In genomic region chr12:111410229-111411186, GRCh38 we compare ENCODE assay signal across 9 cellular contexts. TPM values are rescaled to one million over a fixed set of nuclear protein-coding genes. Genes with fewer than 3 reads are reported as not detected.
DNase-seq lines count a peak whose midpoint lies in the region; ATAC-seq, FAIRE-seq and TF ChIP-seq lines count a peak whose summit lies in the region.
"Had no signal": no experiment of that assay in that cellular context is flagged by ENCODE, and none has a peak within 500 bp of the region (broad histone marks: within the 10 kb centered on the region; RNA-seq: fewer than 3 reads in every experiment).

No MANE protein-coding gene starts in this region.

- H3K27me3 ChIP-seq in HUES6 (ENCODE audit: control insufficient read depth, insufficient read depth, low read length) (no peaks in the 10 kb centered on the region), brain microvascular endothelial cell (replicated peaks) (no peaks in the 10 kb centered on the region), muscle layer of duodenum (ENCODE audit: low read depth, low read length) (no peaks in the 10 kb centered on the region), Caco-2 (replicated peaks; ENCODE audit: control insufficient read depth, insufficient read depth, low read length) (no peaks in the 10 kb centered on the region)

- H3K4me3 ChIP-seq in A549 (no peak overlapping the region), HUES6 (ENCODE audit: low read depth, low read length) (no peak overlapping the region), brain microvascular endothelial cell (ENCODE audit: low read depth, low read length) (peak overlapping the region; percentile 32), muscle layer of duodenum (ENCODE audit: low read depth in 1 of 2, low read length in 2 of 2) (peak overlapping the region in 1 of 2 donors; percentile 96), Caco-2 (ENCODE audit: low read depth, low read length) (no peak overlapping the region)

- H3K4me1 ChIP-seq in A549: peaks cover 36% of the 10 kb centered on the region
- H3K4me1 ChIP-seq in HUES6 (ENCODE audit: control insufficient read depth, insufficient read depth, low read length): peaks cover 75% of the 10 kb centered on the region
- peaks cover 18 to 63% of the 10 kb centered on the region in 2 donors for H3K4me1 ChIP-seq in muscle layer of duodenum (ENCODE audit: control insufficient read depth in 1 of 2, insufficient read depth in 2 of 2, low read length in 2 of 2)
- H3K4me1 ChIP-seq in Caco-2: peaks cover 7% of the 10 kb centered on the region

- TF ChIP-seq EP300 in A549 (IDR thresholded peaks at IDR 0.05): no peak

- TF ChIP-seq CTCF in A549 (IDR thresholded peaks at IDR 0.05) (no peak), brain microvascular endothelial cell (IDR thresholded peaks at IDR 0.05; ENCODE audit: low read depth, low read length, missing control alignments) (no peak), Caco-2 (IDR thresholded peaks at IDR 0.05; ENCODE audit: insufficient read depth in 1 of 2, low read depth in 1 of 2, low read length in 1 of 2, severe bottlenecking in 1 of 2, unreplicated experiment in 1 of 2) (no peak)

- intact Hi-C loops in Caco-2 (cut with micrococcal nuclease; ENCODE audit: unreplicated experiment): no loop called here

- no peak overlapping the region for H3K27ac Mint-ChIP-seq in Caco-2 (ENCODE audit: unreplicated experiment)

- in situ Hi-C loops in brain microvascular endothelial cell (cut with HindIII; ENCODE audit: low pct_ligation_motif_present, low sequenced_read_pairs): no loop called here

- H3K9me3 ChIP-seq in A549: no peaks in the 10 kb centered on the region
- no peaks in the 10 kb centered on the region for H3K9me3 ChIP-seq in HUES6 (ENCODE audit: control insufficient read depth, insufficient read depth, low read depth, low read length)
- no peaks in the 10 kb centered on the region for H3K9me3 ChIP-seq in muscle layer of duodenum (ENCODE audit: control insufficient read depth in 1 of 2, low read length in 2 of 2)
- H3K9me3 ChIP-seq in Caco-2: no peaks in the 10 kb centered on the region

- TF ChIP-seq RAD21 in A549 (conservative IDR thresholded peaks at IDR 0.05 in 1 of 2, IDR thresholded peaks at IDR 0.05 in 1 of 2): no peak

- no peak overlapping the region for H3K4me3 Mint-ChIP-seq in Caco-2 (ENCODE audit: unreplicated experiment)

- peak overlapping the region; percentile 11; the same call in 1 of the 3 replicates for H3K4me2 ChIP-seq in A549

- TF ChIP-seq POLR2A in A549 (IDR thresholded peaks at IDR 0.05; ENCODE audit: low read length): no peak

- H3K36me3 ChIP-seq in HUES6 (ENCODE audit: control insufficient read depth, insufficient read depth, low read length): no peaks in the 10 kb centered on the region
- peaks cover 7% of the 10 kb centered on the region for H3K36me3 ChIP-seq in brain microvascular endothelial cell (replicated peaks)
- H3K36me3 ChIP-seq in muscle layer of duodenum (ENCODE audit: control insufficient read depth in 1 of 2, insufficient read depth in 2 of 2, low read length in 2 of 2): peaks cover 0 to 8% of the 10 kb centered on the region in 2 donors
- no peaks in the 10 kb centered on the region for H3K36me3 ChIP-seq in Caco-2 (ENCODE audit: control insufficient read depth, insufficient read depth, low read length)

- no peaks in the 10 kb centered on the region for H3K4me1 Mint-ChIP-seq in Caco-2 (ENCODE audit: low read depth, unreplicated experiment)

- DNase-seq in A549 (ENCODE audit: low read depth in 1 of 2, low spot score in 1 of 2): no peak
- no peak for DNase-seq in brain microvascular endothelial cell
- no peak for DNase-seq in SKM-1 (lab: John Stamatoyannopoulos, UW; ENCODE audit: unreplicated experiment)
- no peak for DNase-seq in effector CD4-positive, alpha-beta T cell
- DNase-seq in Caco-2: no peak
- no peak for DNase-seq in NCI-H1694 treated with DMSO at 0.1 percent for 48 hours (lab: John Stamatoyannopoulos, UW)
- DNase-seq: MM.1S had no signal

- no peaks in the 10 kb centered on the region for H3K9me3 Mint-ChIP-seq in Caco-2 (ENCODE audit: unreplicated experiment)

- BruUV-seq in Caco-2 (replicated peaks; lab: Mats Ljungman, UMichigan): no TSS peak

- H3K27me3 Mint-ChIP-seq in Caco-2 (ENCODE audit: insufficient read depth, unreplicated experiment): no peaks in the 10 kb centered on the region

- CTCF ChIA-PET in A549 (lab: Yijun Ruan, JAX): interaction anchor here (0.7 to 8.6 kb wide), 3 partner anchors 13 to 41 kb away, joined by 3 to 103 read pairs (median 6); no protein-coding TSS in a partner anchor
- CTCF ChIA-PET in Caco-2 (lab: Charles Lee): interaction anchor here (0.7 kb wide), 1 partner anchor 123 kb away, joined by 3 read pairs; no protein-coding TSS in a partner anchor

- FAIRE-seq in A549 (lab: Jason Lieb, UNC): no peak

- WGBS in A549 (ENCODE audit: missing lambda C conversion rate): 84% methylated on average over 15 of the region's 16 CpGs

- peaks cover 7% of the 10 kb centered on the region for H3K36me3 Mint-ChIP-seq in Caco-2 (ENCODE audit: insufficient read depth, unreplicated experiment)

- peak overlapping the region; percentile 51 for H3K9ac ChIP-seq in HUES6 (ENCODE audit: low read length)

- H3K27ac ChIP-seq in A549: peak overlapping the region in 1 of 2 experiments; percentile 82; a peak in 4 of 6 replicates
- peak overlapping the region; percentile 85; the same call in 1 of the 2 replicates for H3K27ac ChIP-seq in HUES6 (ENCODE audit: low read depth, low read length)
- peak overlapping the region; percentile 83 for H3K27ac ChIP-seq in brain microvascular endothelial cell
- peak overlapping the region; percentile 63 for H3K27ac ChIP-seq in muscle layer of duodenum (ENCODE audit: low read length)

- POLR2A ChIA-PET in A549 (lab: Yijun Ruan, JAX): no interaction called here
- POLR2A ChIA-PET in Caco-2 (lab: Charles Lee): no interaction called here

- ATAC-seq in A549: no peak

TF ChIP-seq in A549, 52 proteins besides CTCF, POLR2A, EP300 and RAD21:
- peak; percentile 87 for TF ChIP-seq ZFP36 (IDR thresholded peaks at IDR 0.05; ENCODE audit: borderline replicate concordance, partially characterized antibody)
- TF ChIP-seq HEYL (CRISPR knock-in tag; IDR thresholded peaks at IDR 0.05): no peak

RNA-seq across cellular contexts. Expression of gene SH2B3, which starts 4.8 kb away (rescaled TPM):
- polyA plus RNA-seq in A549 (2011; rRNA removed) (2.3 and 2.9 TPM in 2 replicates), A549 (2017; fragmentation: RNase III; extraction: RNeasy Plus Mini Kit Qiagen cat#74134 plus additional on column Dnase treatment) (2.4 to 2.5 TPM (median 2.5 TPM) in 3 replicates)
- 2.1 and 2.8 TPM in 2 replicates for polyA plus RNA-seq in A549 (2012; cell fraction: cytosol; rRNA removed)
- 2.5 and 2.9 TPM in 2 replicates for polyA plus RNA-seq in A549 (2012; cell fraction: nucleus; rRNA removed)
- 2.5 and 2.6 TPM in 2 replicates for polyA minus RNA-seq in A549 (2011; rRNA and poly(A)+ RNA removed)
- total RNA-seq in Caco-2 (2022): 15.6 and 16.1 TPM in 2 replicates

RNA-seq across cellular contexts. Expression of gene PHETA1, which starts 41.6 kb away (rescaled TPM):
- polyA plus RNA-seq in A549 (2011; rRNA removed) (2.9 and 3.0 TPM in 2 replicates), A549 (2017; fragmentation: RNase III; extraction: RNeasy Plus Mini Kit Qiagen cat#74134 plus additional on column Dnase treatment) (5.8 to 7.3 TPM (median 7.1 TPM) in 3 replicates)
- 5.1 and 7.4 TPM in 2 replicates for polyA plus RNA-seq in A549 (2012; cell fraction: cytosol; rRNA removed)
- polyA plus RNA-seq in A549 (2012; cell fraction: nucleus; rRNA removed): 11.4 and 15.4 TPM in 2 replicates
- polyA minus RNA-seq in A549 (2011; rRNA and poly(A)+ RNA removed): 1.6 and 2.4 TPM in 2 replicates
- 14.9 and 17.2 TPM in 2 replicates for total RNA-seq in Caco-2 (2022)
